ENCODE assay signal across 13 cellular contexts in the genomic region with DNA sequence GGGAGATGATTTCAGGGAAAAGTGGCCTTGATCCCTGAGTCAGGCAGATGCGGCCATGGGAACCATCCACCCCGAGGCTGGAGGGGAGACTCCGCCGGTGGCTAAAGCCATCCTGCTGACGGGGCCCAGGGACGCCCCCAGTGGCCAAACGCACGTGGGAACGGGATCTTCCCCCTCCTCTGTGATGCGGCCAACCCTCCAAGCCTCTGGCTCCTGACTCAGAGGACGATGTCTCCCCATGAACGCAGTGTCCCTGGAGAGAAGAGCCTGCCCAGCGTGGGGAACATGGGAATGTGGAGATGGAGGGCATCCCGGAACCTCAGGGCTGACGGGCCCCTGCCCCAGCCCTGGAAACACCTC. TPM values are rescaled to one million over a fixed set of nuclear protein-coding genes. Genes with fewer than 3 reads are reported as not detected.
A peak's percentile ranks its signal among the peaks of the same experiment; 100 is the strongest.
DNase-seq lines count a peak whose midpoint lies in the region; ATAC-seq and TF ChIP-seq lines count a peak whose summit lies in the region.
"Had no signal": no experiment of that assay in that cellular context is flagged by ENCODE, and none has a peak within 500 bp of the region (broad histone marks: within the 10 kb centered on the region; RNA-seq: fewer than 3 reads in every experiment).

No MANE protein-coding gene starts in this region.

- H3K27me3 ChIP-seq in foreskin keratinocyte: no peaks in the 10 kb centered on the region
- H3K27me3 ChIP-seq in skeletal muscle satellite cell (ENCODE audit: control insufficient read depth, insufficient read depth, low read length): no peaks in the 10 kb centered on the region
- H3K27me3 ChIP-seq: transverse colon had no signal

- DNase-seq in NCI-H82 (lab: John Stamatoyannopoulos, UW): peak; percentile 21
- DNase-seq in NCI-H82 treated with DMSO at 0.1 percent for 48 hours (lab: John Stamatoyannopoulos, UW; ENCODE audit: unreplicated experiment): no peak
- DNase-seq in RWPE1 (ENCODE audit: low spot score): no peak
- no peak for DNase-seq in foreskin keratinocyte
- DNase-seq in A172 (ENCODE audit: low spot score): no peak
- no peak for DNase-seq in NCI-H774 (lab: John Stamatoyannopoulos, UW)
- no peak for DNase-seq in stimulated activated CD4-positive, alpha-beta T cell treated with anti-CD3 and anti-CD28 coated beads, Interleukin-2, amount 100 ng/mL, for 24 hours
- DNase-seq: activated B cell treated with CpG ODN at 0.5 μM for 24 hours; activated T-cell treated with anti-CD3 and anti-CD28 coated beads for 4 hours; kidney glomerular epithelial cell; naive thymus-derived CD4-positive, alpha-beta T cell; transverse colon had no signal

- H3K4me3 ChIP-seq in skeletal muscle satellite cell (ENCODE audit: low read length): no peak overlapping the region
- H3K4me3 ChIP-seq: transverse colon had no signal

- POLR2A ChIA-PET in RWPE1 (lab: Yijun Ruan, JAX; ENCODE audit: low non-redundant PET): interaction anchor here (0.6 kb wide), 1 partner anchor 79 kb away, joined by 6 read pairs; a partner anchor contains a TSS

- CTCF ChIA-PET in RWPE1 (lab: Yijun Ruan, JAX): interaction anchor here (1.0 to 2.1 kb wide), 2 partner anchors 27 to 65 kb away, joined by 3 to 6 read pairs; no protein-coding TSS in a partner anchor

- TF ChIP-seq CTCF in RWPE1 (conservative IDR thresholded peaks at IDR 0.05; ENCODE audit: low read depth) (no peak), foreskin keratinocyte (conservative IDR thresholded peaks at IDR 0.05) (peak; percentile 29)

- peak overlapping the region; percentile 58 for H3K4me2 ChIP-seq in skeletal muscle satellite cell (ENCODE audit: low read length)

- peak; percentile 19 for ATAC-seq in foreskin keratinocyte
- ATAC-seq: naive thymus-derived CD4-positive, alpha-beta T cell had no signal

- H3K36me3 ChIP-seq in skeletal muscle satellite cell (ENCODE audit: insufficient read depth, low read length): peaks cover 46% of the 10 kb centered on the region
- H3K36me3 ChIP-seq: transverse colon had no signal

- no peak overlapping the region for H3K9ac ChIP-seq in skeletal muscle satellite cell (ENCODE audit: low read depth, low read length)

- H3K27ac ChIP-seq in RWPE1 (peak overlapping the region; percentile 98), foreskin keratinocyte (no peak overlapping the region)
- H3K27ac ChIP-seq: transverse colon had no signal

- no peaks in the 10 kb centered on the region for H3K9me3 ChIP-seq in skeletal muscle satellite cell (replicated peaks; ENCODE audit: low read length)
- H3K9me3 ChIP-seq: transverse colon had no signal

- no peaks in the 10 kb centered on the region for H3K4me1 ChIP-seq in foreskin keratinocyte
- peaks cover 25% of the 10 kb centered on the region for H3K4me1 ChIP-seq in skeletal muscle satellite cell (ENCODE audit: control insufficient read depth, insufficient read depth, low read length)

RNA-seq across cellular contexts. Expression of a gene that starts 25.0 kb away (rescaled TPM):
- total RNA-seq in foreskin keratinocyte: 455 and 588 TPM in 2 replicates
- 419 and 621 TPM in 2 replicates for polyA plus RNA-seq in foreskin keratinocyte
- total RNA-seq in skeletal muscle satellite cell (2012; rRNA removed): 33.2 and 37.4 TPM in 2 replicates
- total RNA-seq in A172 (2014; rRNA removed; shearing (Covaris generic)): 75.8 and 85.2 TPM in 2 replicates
